Comparison of ENCODE assay signal across 12 cellular contexts in the genomic region with DNA sequence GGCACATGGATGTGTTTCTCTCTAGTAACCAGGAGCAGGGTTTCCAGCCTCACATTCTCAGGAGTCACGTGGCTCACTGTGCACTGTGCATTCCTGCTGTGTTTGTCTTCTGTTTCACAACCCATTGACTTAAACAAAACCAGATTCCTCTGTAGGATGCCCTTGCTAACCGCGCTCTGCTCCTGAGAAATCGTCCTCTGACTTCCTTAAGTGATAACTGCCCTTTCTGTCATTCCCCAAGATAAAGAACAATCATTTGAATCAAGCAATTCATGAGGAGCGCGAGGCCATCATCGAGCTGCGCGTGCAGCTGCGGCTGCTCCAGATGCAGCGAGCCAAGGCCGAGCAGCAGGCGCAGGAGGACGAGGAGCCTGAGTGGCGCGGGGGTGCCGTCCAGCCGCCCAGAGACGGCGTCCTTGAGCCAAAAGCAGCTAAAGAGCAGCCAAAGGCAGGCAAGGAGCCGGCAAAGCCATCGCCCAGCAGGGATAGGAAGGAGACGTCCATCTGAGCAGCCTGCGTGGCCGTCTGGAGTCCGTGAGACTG.
DNase-seq lines count a peak whose midpoint lies in the region; ATAC-seq and TF ChIP-seq lines count a peak whose summit lies in the region.
"Had no signal": no experiment of that assay in that cellular context is flagged by ENCODE, and none has a peak within 500 bp of the region (broad histone marks: within the 10 kb centered on the region; RNA-seq: fewer than 3 reads in every experiment).

No MANE protein-coding gene starts in this region.

- no peaks in the 10 kb centered on the region for H3K27me3 Mint-ChIP-seq in CD8-positive, alpha-beta T cell (ENCODE audit: low read depth)

- H4K8ac ChIP-seq in neuronal stem cell (ENCODE audit: low read depth, low read length): no peak overlapping the region

- DNase-seq in A673 (ENCODE audit: low spot score): peak; percentile 50
- peak; percentile 24 for DNase-seq in PC-3
- DNase-seq in epithelial cell of esophagus (ENCODE audit: low read depth): peak; percentile 64
- peak; percentile 6 for DNase-seq in neuronal stem cell (ENCODE audit: low spot score)
- DNase-seq in islet precursor cell: no peak
- no peak for DNase-seq in CD8-positive, alpha-beta T cell
- DNase-seq: activated T-cell treated with anti-CD3 and anti-CD28 coated beads, Interleukin-2, amount 50 U/mL, for 4 hours had no signal

- H4K91ac ChIP-seq in neuronal stem cell (ENCODE audit: low read depth, low read length, poor library complexity): no peak overlapping the region

- H3K4me1 Mint-ChIP-seq in CD8-positive, alpha-beta T cell (ENCODE audit: low read depth): no peaks in the 10 kb centered on the region

- peaks cover 19% of the 10 kb centered on the region for H3K36me3 ChIP-seq in A673 (ENCODE audit: insufficient read depth, low read length, poor library complexity, severe bottlenecking)
- H3K36me3 ChIP-seq in PC-3 (ENCODE audit: low read depth, low read length): peaks cover 16% of the 10 kb centered on the region
- peaks cover 21 to 70% of the 10 kb centered on the region in 2 donors for H3K36me3 ChIP-seq in neuronal stem cell (replicated peaks in 1 of 2; ENCODE audit: control insufficient read depth in 2 of 2, insufficient read depth in 2 of 2, low read length in 2 of 2)
- H3K36me3 ChIP-seq in CD8-positive, alpha-beta T cell (ENCODE audit: insufficient read depth, low read length): peaks cover 25% of the 10 kb centered on the region

- peak overlapping the region; percentile 26 for H2AK5ac ChIP-seq in neuronal stem cell (ENCODE audit: low read depth, low read length)

- H3K4me3 ChIP-seq in A673 (ENCODE audit: low read depth, low read length, poor library complexity, severe bottlenecking) (no peak overlapping the region), PC-3 (ENCODE audit: low read length) (no peak overlapping the region), epithelial cell of esophagus (ENCODE audit: low read length) (no peak overlapping the region), neuronal stem cell (ENCODE audit: low read length in 2 of 2) (no peak overlapping the region)
- H3K4me3 ChIP-seq in CD8-positive, alpha-beta T cell (ENCODE audit: low read depth, low read length): no peak overlapping the region
- H3K4me3 ChIP-seq: GM23338 had no signal

- no peaks in the 10 kb centered on the region for H3K27me3 ChIP-seq in A673 (replicated peaks; ENCODE audit: insufficient read depth, low read depth, low read length, poor library complexity)
- no peaks in the 10 kb centered on the region for H3K27me3 ChIP-seq in PC-3 (ENCODE audit: low read length)
- no peaks in the 10 kb centered on the region for H3K27me3 ChIP-seq in neuronal stem cell (ENCODE audit: control insufficient read depth in 3 of 3, insufficient read depth in 3 of 3, low read depth in 1 of 3, low read length in 3 of 3)
- no peaks in the 10 kb centered on the region for H3K27me3 ChIP-seq in CD8-positive, alpha-beta T cell (ENCODE audit: insufficient read depth, low read length)

- BruUV-seq in A673 (replicated peaks; lab: Mats Ljungman, UMichigan): no TSS peak
- no TSS peak for BruUV-seq in PC-3 (replicated peaks; lab: Mats Ljungman, UMichigan)

- H3K27ac Mint-ChIP-seq in CD8-positive, alpha-beta T cell: no peak overlapping the region
- H3K27ac Mint-ChIP-seq: GM23338 had no signal

- no peaks in the 10 kb centered on the region for H3K79me1 ChIP-seq in neuronal stem cell (ENCODE audit: low read depth, low read length)

- no peaks in the 10 kb centered on the region for H4K20me1 ChIP-seq in PC-3 (ENCODE audit: low read length)

- no peaks in the 10 kb centered on the region for H3K79me2 ChIP-seq in PC-3 (ENCODE audit: low read length)

- H3K18ac ChIP-seq in neuronal stem cell (ENCODE audit: low read length): peak overlapping the region; percentile 91

- H2AFZ ChIP-seq in PC-3 (ENCODE audit: low read length): no peak overlapping the region
- H2AFZ ChIP-seq in neuronal stem cell (ENCODE audit: low read length): peak overlapping the region; percentile 89
- H2AFZ ChIP-seq: GM23338 had no signal

- ATAC-seq in PC-3: no peak
- ATAC-seq in HG02678 (IDR thresholded peaks at IDR 0.05; ENCODE audit: unreplicated experiment): no peak
- no peak for ATAC-seq in HG03025 (IDR thresholded peaks at IDR 0.05; ENCODE audit: low FRiP score, unreplicated experiment)
- ATAC-seq in CD8-positive, alpha-beta T cell: no peak
- ATAC-seq: activated T-cell treated with anti-CD3 and anti-CD28 coated beads, Interleukin-2, amount 50 U/mL, for 4 hours; GM23338 had no signal

- POLR2A ChIA-PET in A673 (lab: Charles Lee; ENCODE audit: low non-redundant PET): no interaction called here
- POLR2A ChIA-PET in PC-3 (lab: Charles Lee; ENCODE audit: unreplicated experiment): no interaction called here
- POLR2A ChIA-PET in CD8-positive, alpha-beta T cell (lab: Charles Lee): no interaction called here

- H2BK15ac ChIP-seq in neuronal stem cell (ENCODE audit: low read length): no peak overlapping the region

- no CpG with 5 or more reads among the region's 26 CpGs for WGBS in neuronal stem cell (ENCODE audit: extremely low coverage in 2 of 2, insufficient read length in 2 of 2, insufficient replicate concordance in 1 of 2), 2 donors

- no peak overlapping the region for H3K4me3 Mint-ChIP-seq in CD8-positive, alpha-beta T cell
- H3K4me3 Mint-ChIP-seq: activated T-cell treated with anti-CD3 and anti-CD28 coated beads, Interleukin-2, amount 50 U/mL, for 4 hours; GM23338 had no signal

- H3K4ac ChIP-seq in neuronal stem cell (ENCODE audit: low read length): peak overlapping the region; percentile 26

- no peak overlapping the region for H3K27ac ChIP-seq in A673 (ENCODE audit: low read depth, low read length, poor library complexity, severe bottlenecking)
- no peak overlapping the region for H3K27ac ChIP-seq in PC-3 (ENCODE audit: low read length)
- peak overlapping the region; percentile 48 for H3K27ac ChIP-seq in neuronal stem cell (replicated peaks; ENCODE audit: low read length)
- H3K27ac ChIP-seq in CD8-positive, alpha-beta T cell (ENCODE audit: low read depth, low read length): no peak overlapping the region
- H3K27ac ChIP-seq: C4-2B, HL-60 had no signal

- no peaks in the 10 kb centered on the region for H3K9me3 ChIP-seq in A673 (ENCODE audit: low read depth, low read length, poor library complexity, severe bottlenecking)
- H3K9me3 ChIP-seq in PC-3 (ENCODE audit: low read length): no peaks in the 10 kb centered on the region
- no peaks in the 10 kb centered on the region for H3K9me3 ChIP-seq in neuronal stem cell (replicated peaks in 1 of 2; ENCODE audit: control insufficient read depth in 2 of 2, insufficient read depth in 1 of 2, low read depth in 1 of 2, low read length in 2 of 2)
- no peaks in the 10 kb centered on the region for H3K9me3 ChIP-seq in CD8-positive, alpha-beta T cell (ENCODE audit: low read length)

- H3K9ac ChIP-seq in PC-3 (ENCODE audit: low read length) (no peak overlapping the region), neuronal stem cell (ENCODE audit: low read depth, low read length, poor library complexity) (peak overlapping the region; percentile 32)

- intact Hi-C loops in A673 (cut with micrococcal nuclease; ENCODE audit: unreplicated experiment): no loop called here
- intact Hi-C loops in PC-3 (cut with micrococcal nuclease): no loop called here
- intact Hi-C loops in CD8-positive, alpha-beta T cell (cut with DNase I, micrococcal nuclease): no loop called here

- CTCF ChIA-PET in A673 (lab: Charles Lee): no interaction called here
- CTCF ChIA-PET in PC-3 (lab: Charles Lee): no interaction called here
- CTCF ChIA-PET in CD8-positive, alpha-beta T cell (lab: Charles Lee): no interaction called here

- no peak overlapping the region for H2BK5ac ChIP-seq in neuronal stem cell (ENCODE audit: low read length)

- peak overlapping the region; percentile 47 for H3K14ac ChIP-seq in neuronal stem cell (ENCODE audit: low read length)

- TF ChIP-seq CTCF in A673 (conservative IDR thresholded peaks at IDR 0.05; ENCODE audit: low read depth, low read length) (no peak), PC-3 (conservative IDR thresholded peaks at IDR 0.05; ENCODE audit: low read depth, low read length) (no peak), epithelial cell of esophagus (IDR thresholded peaks at IDR 0.05; ENCODE audit: insufficient read depth, low read depth, low read length, missing control alignments) (no peak)
- TF ChIP-seq CTCF in CD8-positive, alpha-beta T cell (IDR thresholded peaks at IDR 0.05): no peak

- H3K4me1 ChIP-seq in A673 (ENCODE audit: insufficient read depth, low read length, poor library complexity, severe bottlenecking) (no peaks in the 10 kb centered on the region), PC-3 (ENCODE audit: insufficient read depth, low read length) (peaks cover 36% of the 10 kb centered on the region), neuronal stem cell (ENCODE audit: control insufficient read depth in 2 of 2, insufficient read depth in 1 of 2, low read depth in 1 of 2, low read length in 2 of 2) (peaks cover 7 to 14% of the 10 kb centered on the region in 2 donors)
- H3K4me1 ChIP-seq in CD8-positive, alpha-beta T cell (ENCODE audit: insufficient read depth, low read length): no peaks in the 10 kb centered on the region

- peak overlapping the region; percentile 66 for H2BK12ac ChIP-seq in neuronal stem cell (ENCODE audit: low read length)

- H3K9me3 Mint-ChIP-seq in CD8-positive, alpha-beta T cell: no peaks in the 10 kb centered on the region
- H3K9me3 Mint-ChIP-seq: activated T-cell treated with anti-CD3 and anti-CD28 coated beads, Interleukin-2, amount 50 U/mL, for 4 hours; GM23338 had no signal

- H3K23ac ChIP-seq in neuronal stem cell (ENCODE audit: low read depth, low read length, poor library complexity): peak overlapping the region; percentile 82

- H3F3A ChIP-seq in PC-3 (ENCODE audit: low read length, unreplicated experiment): no peaks in the 10 kb centered on the region

- H2BK120ac ChIP-seq in neuronal stem cell (ENCODE audit: low read depth, low read length): no peak overlapping the region

- peaks cover 73% of the 10 kb centered on the region for H3K36me3 Mint-ChIP-seq in CD8-positive, alpha-beta T cell

- H3K4me2 ChIP-seq in PC-3 (ENCODE audit: low read length) (no peak overlapping the region), neuronal stem cell (ENCODE audit: insufficient read depth, low read length, poor library complexity, severe bottlenecking) (no peak overlapping the region)
- H3K4me2 ChIP-seq: GM23338 had no signal

- H3K9me2 ChIP-seq in PC-3 (replicated peaks; ENCODE audit: low read length): no peaks in the 10 kb centered on the region

Comparison
In these comparisons a context has a peak if more than half of its experiments do, and no peak if none do; other contexts are left out.
1. DNase-seq: peak in A673 (single experiment), PC-3 (single experiment), epithelial cell of esophagus (single experiment) and neuronal stem cell (single experiment); none in islet precursor cell (single experiment) and CD8-positive, alpha-beta T cell (0 of 7).